In genomic region chr10:66550351-66550750, GRCh38 we compare ENCODE assay signal across 13 cellular contexts.
DNase-seq lines count a peak whose midpoint lies in the region; ATAC-seq lines count a peak whose summit lies in the region.
"Had no signal": no experiment of that assay in that cellular context is flagged by ENCODE, and none has a peak within 500 bp of the region (broad histone marks: within the 10 kb centered on the region; RNA-seq: fewer than 3 reads in every experiment).

No MANE protein-coding gene starts in this region.

- ATAC-seq in HG02852 (IDR thresholded peaks at IDR 0.05; ENCODE audit: unreplicated experiment): no peak
- ATAC-seq in GM21381 (IDR thresholded peaks at IDR 0.05; ENCODE audit: unreplicated experiment): no peak
- ATAC-seq: GM12878 had no signal

- peak; percentile 35 for DNase-seq in DMS 273 (lab: John Stamatoyannopoulos, UW; ENCODE audit: unreplicated experiment)
- DNase-seq in NCI-H446 treated with DMSO at 0.1 percent for 48 hours (lab: John Stamatoyannopoulos, UW): peak; percentile 64
- peak; percentile 83 for DNase-seq in cerebellar cortex (ENCODE audit: low spot score)
- DNase-seq in ureter (ENCODE audit: low spot score): no peak
- DNase-seq: BE2C; CD4-positive, CD25-positive, alpha-beta regulatory T cell; CD8-positive, alpha-beta memory T cell; COR-L47; DMS79 treated with DMSO at 0.1 percent for 48 hours; H9 had no signal
